Comparison of ENCODE assay signal across 14 cellular contexts in genomic region chr17:50637829-50638571, GRCh38. TPM values are rescaled to one million over a fixed set of nuclear protein-coding genes. Genes with fewer than 3 reads are reported as not detected.
A peak's percentile ranks its signal among the peaks of the same experiment; 100 is the strongest.
DNase-seq lines count a peak whose midpoint lies in the region; ATAC-seq, FAIRE-seq and TF ChIP-seq lines count a peak whose summit lies in the region.
"Had no signal": no experiment of that assay in that cellular context is flagged by ENCODE, and none has a peak within 500 bp of the region (broad histone marks: within the 10 kb centered on the region; RNA-seq: fewer than 3 reads in every experiment).

No MANE protein-coding gene starts in this region.

- peaks cover 47% of the 10 kb centered on the region for H3K4me1 Mint-ChIP-seq in nephron

- peak overlapping the region; percentile 92 for H3K27ac ChIP-seq in AG04450 (ENCODE audit: low read depth, low read length)
- no peak overlapping the region for H3K27ac ChIP-seq in H1 (ENCODE audit: low read depth, low read length)

- no peaks in the 10 kb centered on the region for H3K79me1 ChIP-seq in H1 (ENCODE audit: low read depth, low read length)

- no peaks in the 10 kb centered on the region for H3K36me3 ChIP-seq in H1 (ENCODE audit: control insufficient read depth in 2 of 4, insufficient read depth in 4 of 4, low read length in 3 of 4)
- H3K36me3 ChIP-seq: uterus had no signal

- ATAC-seq in GM18867 (IDR thresholded peaks at IDR 0.05; ENCODE audit: unreplicated experiment) = no peak

- H2AK5ac ChIP-seq in H1 (ENCODE audit: low read depth, low read length) = no peak overlapping the region

- no peaks in the 10 kb centered on the region for H3K9me3 Mint-ChIP-seq in nephron
- H3K9me3 Mint-ChIP-seq: H9 had no signal

- no peak overlapping the region for H2BK120ac ChIP-seq in H1 (replicated peaks; ENCODE audit: low read depth, low read length)

- H3K4me3 Mint-ChIP-seq in nephron = no peak overlapping the region
- H3K4me3 Mint-ChIP-seq: H9 had no signal

- H4K91ac ChIP-seq in H1 (replicated peaks; ENCODE audit: insufficient read length, low read length) = no peak overlapping the region

- H4K5ac ChIP-seq in H1 (ENCODE audit: insufficient read length, low read depth, low read length) = no peak overlapping the region

- no peak overlapping the region for H2AFZ ChIP-seq in H1 (ENCODE audit: low read length)

- no peaks in the 10 kb centered on the region for H3K79me2 ChIP-seq in H1 (ENCODE audit: control insufficient read depth in 1 of 2, insufficient read depth in 2 of 2, low read length in 2 of 2)

- H4K20me1 ChIP-seq in H1 (replicated peaks in 1 of 2; ENCODE audit: control insufficient read depth in 1 of 2, insufficient read depth in 2 of 2, low read length in 2 of 2) = no peaks in the 10 kb centered on the region

- H3K18ac ChIP-seq in H1 (ENCODE audit: extremely low read depth, low read length) = no peak overlapping the region

- no peak for FAIRE-seq in H1 (lab: Jason Lieb, UNC)

- no peak overlapping the region for H2BK5ac ChIP-seq in H1 (ENCODE audit: low read depth, low read length)

- DNase-seq in AG04450 (ENCODE audit: low read depth, low spot score) (no peak), NCI-H2171 (lab: John Stamatoyannopoulos, UW) (peak; percentile 60), H1 (ENCODE audit: low read depth in 1 of 2, low spot score in 2 of 2) (no peak), NCI-H345 (lab: John Stamatoyannopoulos, UW) (no peak), DMS153 (lab: John Stamatoyannopoulos, UW) (no peak), middle frontal gyrus (ENCODE audit: extremely low spot score, low spot score) (no peak)
- DNase-seq: activated naive CD4-positive, alpha-beta T cell treated with Interleukin-2 at 50 U/mL for 16 hours; H9; hypothalamus; NCI-H1092; SHP77 had no signal

- H3K4me3 ChIP-seq in AG04450 (ENCODE audit: low read depth, low read length) (no peak overlapping the region), H1 (ENCODE audit: extremely low read depth in 1 of 4, insufficient read depth in 2 of 4, low read depth in 3 of 4, low read length in 4 of 4) (no peak overlapping the region)
- H3K4me3 ChIP-seq: uterus had no signal

- TF ChIP-seq CTCF in AG04450 (IDR thresholded peaks at IDR 0.05; ENCODE audit: low read depth, low read length) (no peak), H1 (IDR thresholded peaks at IDR 0.05; ENCODE audit: control extremely low read depth in 1 of 3, insufficient read depth in 1 of 3, low read depth in 1 of 3, low read length in 3 of 3) (no peak), nephron (IDR thresholded peaks at IDR 0.05; ENCODE audit: unreplicated experiment in 3 of 3) (no peak)

- 76% methylated on average over 7 of the region's 7 CpGs; no CpG with 5 or more reads in 1 of the 2 experiments for WGBS in H1 (ENCODE audit: extremely low coverage in 1 of 2, insufficient coverage in 1 of 2, insufficient read length in 1 of 2, insufficient replicate concordance in 2 of 2, low coverage in 1 of 2, low lambda C conversion rate in 2 of 2, missing lambda C conversion rate in 1 of 2), 2 experiments

- H3K4ac ChIP-seq in H1 (replicated peaks; ENCODE audit: insufficient read length, low read depth, low read length) = no peak overlapping the region

- no peak for TF ChIP-seq POLR2A in H1 (IDR thresholded peaks at IDR 0.05; ENCODE audit: control extremely low read depth in 1 of 2, low read depth in 2 of 2, low read length in 2 of 2)

- TF ChIP-seq RAD21 in H1 (IDR thresholded peaks at IDR 0.05 in 1 of 2, conservative IDR thresholded peaks at IDR 0.05 in 1 of 2; ENCODE audit: low read depth in 2 of 2, low read length in 2 of 2) = no peak

- no peak overlapping the region for H3K14ac ChIP-seq in H1 (ENCODE audit: insufficient read length)

- no peak for TF ChIP-seq EP300 in H1 (IDR thresholded peaks at IDR 0.05; ENCODE audit: borderline replicate concordance in 1 of 2, low read depth in 2 of 2, low read length in 2 of 2)

- POLR2A ChIA-PET in AG04450 (lab: Yijun Ruan, JAX) (interaction anchor here (0.7 to 2.4 kb wide), 8 partner anchors 9 to 87 kb away, joined by 3 to 29 read pairs (median 3); partner anchors contain the start of genes ANKRD40 and CACNA1G), H1 (lab: Charles Lee; ENCODE audit: partially characterized antibody) (interaction anchor here (0.8 to 2.7 kb wide), 2 partner anchors 9 kb away, joined by 3 to 7 read pairs; no protein-coding TSS in a partner anchor)

- no peak overlapping the region for H3K4me2 ChIP-seq in H1 (ENCODE audit: insufficient read depth in 1 of 2, low read depth in 2 of 2, low read length in 2 of 2)

- CTCF ChIA-PET in AG04450 (lab: Charles Lee) (interaction anchor here (0.8 to 6.9 kb wide), 6 partner anchors 8 to 87 kb away, joined by 3 to 49 read pairs (median 3); no protein-coding TSS in a partner anchor), H1 (lab: Charles Lee; ENCODE audit: partially characterized antibody) (interaction anchor here (0.7 to 12.8 kb wide), 18 partner anchors 7 to 218 kb away, joined by 3 to 135 read pairs (median 5); no protein-coding TSS in a partner anchor)

- H3K9me3 ChIP-seq in AG04450 (ENCODE audit: control insufficient read depth, insufficient read depth, low read length) = no peaks in the 10 kb centered on the region
- no peaks in the 10 kb centered on the region for H3K9me3 ChIP-seq in H1 (ENCODE audit: insufficient read depth in 2 of 2, low read depth in 1 of 2, low read length in 1 of 2)
- H3K9me3 ChIP-seq: uterus had no signal

- H3K27me3 Mint-ChIP-seq in nephron (ENCODE audit: low read depth) = peaks cover 64% of the 10 kb centered on the region

- no peak overlapping the region for H3K9ac ChIP-seq in H1 (replicated peaks in 1 of 4; ENCODE audit: extremely low read depth in 1 of 4, low read depth in 3 of 4, low read length in 3 of 4)

- H3K4me1 ChIP-seq in H1 (replicated peaks in 1 of 4; ENCODE audit: control insufficient read depth in 3 of 4, insufficient read depth in 4 of 4, low read length in 3 of 4) = peaks cover 0 to 11% (median 7%) of the 10 kb centered on the region in 4 experiments; a peak in 4 of 7 replicates

- H3K56ac ChIP-seq in H1 (replicated peaks; ENCODE audit: insufficient read length, low read depth, low read length) = no peak overlapping the region

- H3K36me3 Mint-ChIP-seq in nephron (ENCODE audit: low read depth) = no peaks in the 10 kb centered on the region

- peak overlapping the region in 2 of 3 experiments; percentile 86 to 90 for H3K27ac Mint-ChIP-seq in nephron

- no peak overlapping the region for H2BK20ac ChIP-seq in H1 (ENCODE audit: low read length)

- no peak overlapping the region for H3K23ac ChIP-seq in H1 (ENCODE audit: insufficient read length)

- H3K23me2 ChIP-seq in H1 (ENCODE audit: low read depth, low read length) = peaks cover 4% of the 10 kb centered on the region; the same call in 1 of the 2 replicates

- no peak overlapping the region for H2BK15ac ChIP-seq in H1 (ENCODE audit: low read length)

- H4K8ac ChIP-seq in H1 (ENCODE audit: extremely low read depth, insufficient read depth, low read length) = no peak overlapping the region

- no peak overlapping the region for H2BK12ac ChIP-seq in H1 (ENCODE audit: low read depth, low read length)

- H3K27me3 ChIP-seq in AG04450 (ENCODE audit: control insufficient read depth, insufficient read depth, low read length) (no peaks in the 10 kb centered on the region), H1 (replicated peaks in 1 of 4; ENCODE audit: control insufficient read depth in 3 of 4, extremely low read depth in 1 of 4, insufficient read depth in 3 of 4, low read length in 3 of 4) (peaks cover 25 to 38% (median 37%) of the 10 kb centered on the region in 4 experiments)
- H3K27me3 ChIP-seq: uterus had no signal

TF ChIP-seq in H1, 55 proteins besides CTCF, POLR2A, EP300 and RAD21:
- no peak for TF ChIP-seq SP4 (IDR thresholded peaks at IDR 0.05; ENCODE audit: low read length)
- TF ChIP-seq KDM1A (IDR thresholded peaks at IDR 0.05; ENCODE audit: borderline replicate concordance, low read length) = peak; percentile 67; the same call in 1 of the 2 replicates
- no peak for TF ChIP-seq BRCA1 (IDR thresholded peaks at IDR 0.05; ENCODE audit: low read depth, low read length)
TF ChIP-seq in H1: peak in this region for 1.

RNA-seq across cellular contexts. Expression of gene ABCC3, which starts 3.3 kb away (rescaled TPM):
- polyA plus RNA-seq in AG04450 (2011; rRNA removed) (21.5 and 21.7 TPM in 2 replicates), H1 (2011; rRNA removed) (0.22 and 0.35 TPM in 2 replicates)
- polyA minus RNA-seq in AG04450 (2011; rRNA and poly(A)+ RNA removed) = 33.3 and 42.7 TPM in 2 replicates
- 0.37 and 0.71 TPM in 2 replicates for total RNA-seq in H1 (2021; fragmentation: NEBNext Ultra II Directional; extraction: Animal tissue kit (Norgen Biotek cat#: 25700))
- 0.40 TPM for polyA plus RNA-seq in H1 (2011; cell fraction: cytosol; rRNA removed)
- 2.4 TPM for polyA plus RNA-seq in H1 (2011; cell fraction: nucleus; rRNA removed)
- 0.54 to 0.84 TPM (median 0.60 TPM) in 4 replicates for polyA plus RNA-seq in H1 (2012, experiment 1 of 2)
- 0.17 TPM for polyA plus RNA-seq in H1 (2012, experiment 2 of 2)
- polyA plus RNA-seq in H1 (2013, experiment 1 of 2) = 0.20 TPM
- polyA plus RNA-seq in H1 (2013, experiment 2 of 2) = 0.37 TPM
- polyA minus RNA-seq in H1 (2011; rRNA and poly(A)+ RNA removed) = 0.35 and 1.1 TPM in 2 replicates
- polyA minus RNA-seq in H1 (2011; cell fraction: cytosol; rRNA and poly(A)+ RNA removed) = 1.5 TPM
- 0.40 TPM for polyA minus RNA-seq in H1 (2011; cell fraction: nucleus; rRNA and poly(A)+ RNA removed)
